ENCODE assay signal across 19 cellular contexts in the genomic region with DNA sequence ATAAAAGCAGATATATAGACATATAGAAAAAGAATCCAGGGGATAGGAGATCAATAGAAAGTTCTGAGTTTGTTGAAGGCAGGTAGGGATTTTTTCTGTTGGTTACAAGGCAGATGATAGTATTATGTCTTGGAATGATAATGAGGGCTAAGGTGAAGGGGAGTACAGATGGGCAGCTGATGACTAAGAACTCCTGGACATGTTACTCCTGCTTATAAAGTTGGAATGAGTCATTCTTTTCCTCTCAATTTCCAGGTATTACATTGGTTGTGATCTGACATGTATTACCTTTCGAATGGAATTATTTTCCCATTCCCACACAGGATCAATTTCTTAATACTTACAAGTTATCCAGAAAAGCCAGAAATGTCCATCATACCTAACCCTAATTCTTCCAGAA.
A peak's percentile ranks its signal among the peaks of the same experiment; 100 is the strongest.
DNase-seq lines count a peak whose midpoint lies in the region; ATAC-seq, FAIRE-seq and TF ChIP-seq lines count a peak whose summit lies in the region.
"Had no signal": no experiment of that assay in that cellular context is flagged by ENCODE, and none has a peak within 500 bp of the region (broad histone marks: within the 10 kb centered on the region; RNA-seq: fewer than 3 reads in every experiment).

No MANE protein-coding gene starts in this region.

- no peaks in the 10 kb centered on the region for H3K36me3 Mint-ChIP-seq in HFFc6 (ENCODE audit: low read depth)
- H3K36me3 Mint-ChIP-seq: IgD-negative memory B cell had no signal

- no peak overlapping the region for H3K27ac Mint-ChIP-seq in HFFc6
- H3K27ac Mint-ChIP-seq: CD4-positive, alpha-beta T cell; IgD-negative memory B cell had no signal

- DNase-seq in Caki2 (ENCODE audit: low read depth) = peak; percentile 15
- peak; percentile 31 for DNase-seq in M059J (ENCODE audit: low read depth)
- peak; percentile 73 for DNase-seq in bronchial epithelial cell (ENCODE audit: low read depth)
- DNase-seq in kidney tubule cell (ENCODE audit: low spot score) = peak; percentile 36
- DNase-seq in HFFc6 = no peak
- DNase-seq: Caco-2; CD4-positive, alpha-beta T cell; Karpas-422; NCI-H1092 treated with DMSO at 0.1 percent for 48 hours; NCI-H2081; NCI-H2171 treated with DMSO at 0.1 percent for 48 hours; NCI-H446 treated with DMSO at 0.1 percent for 48 hours; OCI-M1; SIG-M5 had no signal

- no peaks in the 10 kb centered on the region for H3K4me1 Mint-ChIP-seq in HFFc6 (ENCODE audit: low read depth)
- H3K4me1 Mint-ChIP-seq: IgD-negative memory B cell had no signal

- no peak for FAIRE-seq in bronchial epithelial cell (lab: Jason Lieb, UNC)
- FAIRE-seq: A549 had no signal

- no peak for ATAC-seq in HG03439 (IDR thresholded peaks at IDR 0.05; ENCODE audit: unreplicated experiment)
- ATAC-seq in HG02970 (IDR thresholded peaks at IDR 0.05; ENCODE audit: low FRiP score, unreplicated experiment) = no peak
- ATAC-seq: A549, SK-N-SH treated with all-trans-retinoic acid at 6 μM for 48 hours had no signal

- no peak overlapping the region for H3K4me3 Mint-ChIP-seq in HFFc6
- H3K4me3 Mint-ChIP-seq: CD4-positive, alpha-beta T cell; IgD-negative memory B cell had no signal

- no peaks in the 10 kb centered on the region for H3K27me3 Mint-ChIP-seq in HFFc6 (ENCODE audit: insufficient read depth)
- H3K27me3 Mint-ChIP-seq: CD4-positive, alpha-beta T cell; IgD-negative memory B cell had no signal

- peaks cover 9% of the 10 kb centered on the region for H3K9me3 Mint-ChIP-seq in HFFc6

- in situ Hi-C loops in Caki2 (cut with HindIII; ENCODE audit: low pct_unique_long_range_greater_than_20kb, low sequenced_read_pairs) = no loop called here

- no peaks in the 10 kb centered on the region for H3K36me3 ChIP-seq in bronchial epithelial cell (ENCODE audit: control insufficient read depth, insufficient read depth, low read length)

- no peak for TF ChIP-seq CTCF in bronchial epithelial cell (IDR thresholded peaks at IDR 0.05; ENCODE audit: insufficient read depth, low read length, severe bottlenecking)
- TF ChIP-seq CTCF in HFFc6 (IDR thresholded peaks at IDR 0.05) = no peak

- no peaks in the 10 kb centered on the region for H3K27me3 ChIP-seq in bronchial epithelial cell (ENCODE audit: control insufficient read depth, insufficient read depth, low read length)

- no peak overlapping the region for H3K4me3 ChIP-seq in bronchial epithelial cell (ENCODE audit: low read depth, low read length)
- H3K4me3 ChIP-seq: A549 had no signal
